19 cellular contexts compared by ENCODE assay signal in the genomic region with DNA sequence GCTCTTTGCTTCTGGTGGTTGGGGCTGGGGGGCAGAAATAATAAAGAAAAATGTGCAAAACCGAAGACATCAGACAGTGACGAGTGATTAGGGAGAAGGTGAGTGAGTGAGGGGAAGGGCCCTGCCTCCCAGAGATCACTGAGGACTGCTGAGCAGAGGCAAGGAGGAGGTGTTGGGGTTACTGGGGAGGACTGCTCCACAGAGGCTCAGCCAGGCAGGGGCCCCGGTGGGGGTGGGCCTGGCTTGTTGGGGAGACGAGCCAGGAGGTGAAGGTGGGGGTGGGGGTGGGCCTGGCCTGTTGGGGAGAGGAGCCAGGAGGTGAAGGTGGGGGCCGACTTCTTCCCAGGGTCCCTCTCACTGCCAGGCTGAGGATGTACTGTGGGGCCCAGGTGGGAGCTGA.
"Had no signal": no experiment of that assay in that cellular context is flagged by ENCODE, and none has a peak within 500 bp of the region (broad histone marks: within the 10 kb centered on the region; RNA-seq: fewer than 3 reads in every experiment).

No MANE protein-coding gene starts in this region.

- H3K9me3 Mint-ChIP-seq: activated naive CD8-positive, alpha-beta T cell treated with anti-CD3 and anti-CD28 coated beads, Interleukin-2, amount 10 ng/mL, durations not matched to agents 7 days and 5 days; stimulated activated naive CD8-positive, alpha-beta T cell treated with anti-CD3 and anti-CD28 coated beads, Interleukin-15, Interleukin-2, amounts not matched to agents 100 ng/mL and 50 ng/mL, for 24 hours had no signal

- H3K36me3 ChIP-seq: right atrium auricular region, suprapubic skin, upper lobe of left lung had no signal

- DNase-seq: activated CD8-positive, alpha-beta memory T cell treated with anti-CD3 and anti-CD28 coated beads, Interleukin-2, amount 50 U/mL, for 4 hours; activated CD8-positive, alpha-beta T cell treated with anti-CD3 and anti-CD28 coated beads, Interleukin-2, amount 10 ng/mL, durations not matched to agents 7 days and 5 days; activated gamma-delta T cell; activated naive CD8-positive, alpha-beta T cell treated with anti-CD3 and anti-CD28 coated beads, Interleukin-2, amount 10 ng/mL, durations not matched to agents 7 days and 5 days; activated T-cell treated with anti-CD3 and anti-CD28 coated beads, Interleukin-2, amount 50 U/mL, for 48 hours; anterior cingulate cortex; dermis blood vessel endothelial cell; foreskin melanocyte; head of caudate nucleus; kidney glomerular epithelial cell; mesendoderm; stimulated activated CD4-positive, alpha-beta T cell treated with anti-CD3 and anti-CD28 coated beads, Interleukin-4, amount 100 ng/mL, for 24 hours; T-helper 1 cell; upper lobe of left lung had no signal

- H3K4me3 ChIP-seq: right atrium auricular region, skin epidermis, suprapubic skin, upper lobe of left lung had no signal

- H3K4me3 Mint-ChIP-seq: activated CD8-positive, alpha-beta T cell treated with anti-CD3 and anti-CD28 coated beads, Interleukin-2, amount 10 ng/mL, durations not matched to agents 7 days and 5 days; activated naive CD8-positive, alpha-beta T cell treated with anti-CD3 and anti-CD28 coated beads, Interleukin-2, amount 10 ng/mL, durations not matched to agents 7 days and 5 days; stimulated activated naive CD8-positive, alpha-beta T cell treated with anti-CD3 and anti-CD28 coated beads, Interleukin-15, Interleukin-2, amounts not matched to agents 100 ng/mL and 50 ng/mL, for 24 hours had no signal

- H3K27ac ChIP-seq: epithelial cell of prostate, right atrium auricular region, skin epidermis, suprapubic skin, upper lobe of left lung had no signal

- H3K27ac Mint-ChIP-seq: activated CD8-positive, alpha-beta T cell treated with anti-CD3 and anti-CD28 coated beads, Interleukin-2, amount 10 ng/mL, durations not matched to agents 7 days and 5 days; activated naive CD8-positive, alpha-beta T cell treated with anti-CD3 and anti-CD28 coated beads, Interleukin-2, amount 10 ng/mL, durations not matched to agents 7 days and 5 days had no signal

- H3K36me3 Mint-ChIP-seq: activated naive CD8-positive, alpha-beta T cell treated with anti-CD3 and anti-CD28 coated beads, Interleukin-2, amount 10 ng/mL, durations not matched to agents 7 days and 5 days had no signal

- H3K4me1 Mint-ChIP-seq: activated naive CD8-positive, alpha-beta T cell treated with anti-CD3 and anti-CD28 coated beads, Interleukin-2, amount 10 ng/mL, durations not matched to agents 7 days and 5 days had no signal

- H3K9me3 ChIP-seq: right atrium auricular region, suprapubic skin, upper lobe of left lung had no signal

- H3K27me3 ChIP-seq: right atrium auricular region, upper lobe of left lung had no signal

- ATAC-seq: activated CD8-positive, alpha-beta T cell treated with anti-CD3 and anti-CD28 coated beads, Interleukin-2, amount 10 ng/mL, durations not matched to agents 7 days and 5 days had no signal
